In the genomic region with DNA sequence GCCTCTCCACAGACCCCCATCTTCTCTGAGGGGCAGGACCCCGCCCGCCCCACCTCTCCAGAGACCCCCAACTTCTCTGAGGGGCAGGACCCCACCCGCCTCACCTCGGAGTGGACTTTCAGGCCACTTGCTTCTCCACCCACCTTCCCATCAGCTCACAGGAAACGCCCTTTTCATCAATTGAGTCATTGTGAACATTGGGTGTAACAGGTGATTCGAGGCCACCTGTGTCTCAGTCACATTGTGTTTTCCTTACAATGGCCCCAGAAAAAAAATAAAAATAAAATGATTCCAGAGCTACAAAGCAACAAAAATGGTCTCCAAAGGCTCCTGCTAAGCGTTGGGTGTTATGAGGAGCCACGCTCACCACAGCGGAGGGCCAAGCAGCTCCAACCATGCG, we compare ENCODE assay signal across 17 cellular contexts. TPM values are rescaled to one million over a fixed set of nuclear protein-coding genes. Genes with fewer than 3 reads are reported as not detected.
DNase-seq lines count a peak whose midpoint lies in the region; ATAC-seq and TF ChIP-seq lines count a peak whose summit lies in the region.
"Had no signal": no experiment of that assay in that cellular context is flagged by ENCODE, and none has a peak within 500 bp of the region (broad histone marks: within the 10 kb centered on the region; RNA-seq: fewer than 3 reads in every experiment).

No MANE protein-coding gene starts in this region.

- ATAC-seq in T-helper 17 cell = no peak
- peak; percentile 28 for ATAC-seq in esophagus mucosa
- ATAC-seq in stimulated activated effector memory CD8-positive, alpha-beta T cell treated with anti-CD3 and anti-CD28 coated beads, Interleukin-12 subunit alpha, Interleukin-12 subunit beta, amount 100 ng/mL, for 72 hours = no peak

- 88 to 96% (median 93%) methylated on average over 10 of the region's 10 CpGs for WGBS in adrenal gland, 4 donors

- H3K4me1 Mint-ChIP-seq in activated naive CD4-positive, alpha-beta T cell treated with anti-CD3 and anti-CD28 coated beads for 36 hours (ENCODE audit: low read depth) = peaks cover 39% of the 10 kb centered on the region
- H3K4me1 Mint-ChIP-seq in T-helper 17 cell = peaks cover 48% of the 10 kb centered on the region
- H3K4me1 Mint-ChIP-seq in stimulated activated effector memory CD8-positive, alpha-beta T cell treated with anti-CD3 and anti-CD28 coated beads, Interleukin-12 subunit alpha, Interleukin-12 subunit beta, amount 100 ng/mL, for 72 hours = peaks cover 65% of the 10 kb centered on the region

- TF ChIP-seq POLR2A in adrenal gland (IDR thresholded peaks at IDR 0.05) = no peak

- CTCF ChIA-PET in activated naive CD4-positive, alpha-beta T cell treated with anti-CD3 and anti-CD28 coated beads for 36 hours (lab: Charles Lee) = no interaction called here

- H3K4me3 Mint-ChIP-seq in activated naive CD4-positive, alpha-beta T cell treated with anti-CD3 and anti-CD28 coated beads for 36 hours = no peak overlapping the region
- H3K4me3 Mint-ChIP-seq in T-helper 17 cell = peak overlapping the region; percentile 41
- H3K4me3 Mint-ChIP-seq in stimulated activated effector memory CD8-positive, alpha-beta T cell treated with anti-CD3 and anti-CD28 coated beads, Interleukin-12 subunit alpha, Interleukin-12 subunit beta, amount 100 ng/mL, for 72 hours = no peak overlapping the region
- H3K4me3 Mint-ChIP-seq: brain had no signal

- H3K4me1 ChIP-seq in adrenal gland (replicated peaks in 1 of 2) = peaks cover 24 to 45% of the 10 kb centered on the region in 2 donors

- H3K27me3 ChIP-seq in adrenal gland = no peaks in the 10 kb centered on the region
- H3K27me3 ChIP-seq: vagina had no signal

- H3K9me3 ChIP-seq in T-helper 17 cell (ENCODE audit: control insufficient read depth, low read length, poor library complexity, severe bottlenecking) (no peaks in the 10 kb centered on the region), adrenal gland (replicated peaks in 1 of 3) (no peaks in the 10 kb centered on the region)
- H3K9me3 ChIP-seq: vagina had no signal

- H3K36me3 ChIP-seq in adrenal gland (replicated peaks in 1 of 2) = peaks cover 0 to 66% of the 10 kb centered on the region in 2 donors

- H3K27ac Mint-ChIP-seq in activated naive CD4-positive, alpha-beta T cell treated with anti-CD3 and anti-CD28 coated beads for 36 hours = peak overlapping the region; percentile 75
- peak overlapping the region; percentile 39 for H3K27ac Mint-ChIP-seq in T-helper 17 cell
- H3K27ac Mint-ChIP-seq in stimulated activated effector memory CD8-positive, alpha-beta T cell treated with anti-CD3 and anti-CD28 coated beads, Interleukin-12 subunit alpha, Interleukin-12 subunit beta, amount 100 ng/mL, for 72 hours = peak overlapping the region; percentile 90

- TF ChIP-seq CTCF in adrenal gland (IDR thresholded peaks at IDR 0.05) = no peak

- H3K27me3 Mint-ChIP-seq in activated naive CD4-positive, alpha-beta T cell treated with anti-CD3 and anti-CD28 coated beads for 36 hours (ENCODE audit: low read depth) = no peaks in the 10 kb centered on the region
- no peaks in the 10 kb centered on the region for H3K27me3 Mint-ChIP-seq in T-helper 17 cell
- H3K27me3 Mint-ChIP-seq: brain had no signal

- no peak overlapping the region for H3K4me3 ChIP-seq in adrenal gland
- H3K4me3 ChIP-seq: vagina had no signal

- peaks cover 37% of the 10 kb centered on the region for H3K36me3 Mint-ChIP-seq in activated naive CD4-positive, alpha-beta T cell treated with anti-CD3 and anti-CD28 coated beads for 36 hours (ENCODE audit: low read depth)
- H3K36me3 Mint-ChIP-seq in T-helper 17 cell (ENCODE audit: low read depth) = peaks cover 11% of the 10 kb centered on the region
- peaks cover 92% of the 10 kb centered on the region for H3K36me3 Mint-ChIP-seq in stimulated activated effector memory CD8-positive, alpha-beta T cell treated with anti-CD3 and anti-CD28 coated beads, Interleukin-12 subunit alpha, Interleukin-12 subunit beta, amount 100 ng/mL, for 72 hours

- H3K27ac ChIP-seq in adrenal gland = no peak overlapping the region
- H3K27ac ChIP-seq: vagina had no signal

- DNase-seq in activated naive CD4-positive, alpha-beta T cell treated with anti-CD3 and anti-CD28 coated beads for 36 hours = peak; percentile 35
- no peak for DNase-seq in activated naive CD4-positive, alpha-beta T cell treated with anti-CD3 and anti-CD28 coated beads, Interleukin-2, amount 50 U/mL, for 16 hours
- no peak for DNase-seq in T-helper 17 cell
- DNase-seq in stimulated activated effector memory CD8-positive, alpha-beta T cell treated with anti-CD3 and anti-CD28 coated beads, Interleukin-12 subunit alpha, Interleukin-12 subunit beta, amount 100 ng/mL, for 72 hours (ENCODE audit: low spot score in 2 of 2) = no peak
- no peak for DNase-seq in adrenal gland
- no peak for DNase-seq in occipital lobe (lab: John Stamatoyannopoulos, UW)
- DNase-seq in C1 segment of cervical spinal cord (lab: John Stamatoyannopoulos, UW) = no peak
- DNase-seq: activated effector memory CD4-positive, alpha-beta T cell treated with Interleukin-2 at 50 U/mL for 16 hours; dermis blood vessel endothelial cell; GOT3; NCI-H187; NCI-H510A; retina; T-helper 9 cell had no signal

- no peaks in the 10 kb centered on the region for H3K9me3 Mint-ChIP-seq in activated naive CD4-positive, alpha-beta T cell treated with anti-CD3 and anti-CD28 coated beads for 36 hours
- H3K9me3 Mint-ChIP-seq in stimulated activated effector memory CD8-positive, alpha-beta T cell treated with anti-CD3 and anti-CD28 coated beads, Interleukin-12 subunit alpha, Interleukin-12 subunit beta, amount 100 ng/mL, for 72 hours = no peaks in the 10 kb centered on the region
- H3K9me3 Mint-ChIP-seq: brain had no signal

- intact Hi-C loops in activated naive CD4-positive, alpha-beta T cell treated with anti-CD3 and anti-CD28 coated beads for 36 hours (cut with micrococcal nuclease) = no loop called here
- intact Hi-C loops in adrenal gland (cut with DNase I) = no loop called here

RNA-seq across cellular contexts. Expression of a gene that starts 36.0 kb away (rescaled TPM):
- 10 to 100 TPM; 26.0 to 27.0 TPM for total RNA-seq in activated naive CD4-positive, alpha-beta T cell treated with anti-CD3 and anti-CD28 coated beads for 36 hours
- total RNA-seq in T-helper 17 cell = 100 to 1,000 TPM; 127 to 153 TPM
- total RNA-seq in esophagus mucosa = 23.8 TPM
- total RNA-seq in adrenal gland = 10 to 100 TPM; 17.8 to 62.4 (median 28.6) TPM
- 10 to 100 TPM in 2 of 3 donors, 1 to 10 TPM in 1; 9.4 to 29.8 (median 26.9) TPM for polyA plus RNA-seq in adrenal gland
- 44.0 TPM for total RNA-seq in occipital lobe

Comparison
In these comparisons a context has a peak if more than half of its experiments do, and no peak if none do; other contexts are left out.
1. H3K27ac Mint-ChIP-seq: peak in every context shown above with its lines; median percentile 90 in stimulated activated effector memory CD8-positive, alpha-beta T cell treated with anti-CD3 and anti-CD28 coated beads, Interleukin-12 subunit alpha, Interleukin-12 subunit beta, amount 100 ng/mL, for 72 hours; 75 in activated naive CD4-positive, alpha-beta T cell treated with anti-CD3 and anti-CD28 coated beads for 36 hours; 39 in T-helper 17 cell.